8 cellular contexts compared by ENCODE assay signal in the genomic region with DNA sequence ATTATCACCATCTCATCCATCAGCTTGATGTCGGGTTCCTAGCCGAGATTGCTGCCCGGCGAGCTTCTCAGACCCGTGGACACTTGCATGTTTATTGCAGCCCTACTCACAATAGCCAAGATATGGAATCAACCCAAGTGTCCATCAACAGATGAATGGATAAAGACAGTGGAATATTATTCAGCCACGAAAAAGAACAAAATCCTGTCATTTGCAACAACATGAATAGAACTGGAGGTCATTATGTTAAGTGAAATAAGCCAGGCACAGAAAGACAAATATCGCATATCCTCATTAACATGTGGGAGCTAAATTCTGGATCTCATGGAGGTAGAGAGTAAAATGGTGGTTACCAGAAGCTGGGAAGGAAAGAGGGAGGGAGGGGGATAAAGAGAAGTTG. TPM values are rescaled to one million over a fixed set of nuclear protein-coding genes. Genes with fewer than 3 reads are reported as not detected.
"Had no signal": no experiment of that assay in that cellular context is flagged by ENCODE, and none has a peak within 500 bp of the region (broad histone marks: within the 10 kb centered on the region; RNA-seq: fewer than 3 reads in every experiment).

No MANE protein-coding gene starts in this region.

- ATAC-seq: HepG2 had no signal

- FAIRE-seq: HepG2, HTR-8/SVneo had no signal

- H3K9ac ChIP-seq: KMS-11 had no signal

- H3K4me2 ChIP-seq: KMS-11 had no signal

- DNase-seq: IMR-90, KBM-7, KG1 had no signal

- H3K27ac ChIP-seq: HL-60, KMS-11 had no signal

RNA-seq across cellular contexts. Expression of a gene that starts 49.1 kb away (rescaled TPM):
- polyA plus RNA-seq: IgD-negative memory B cell had no signal
